Comparison of ENCODE assay signal across 9 cellular contexts in the genomic region with DNA sequence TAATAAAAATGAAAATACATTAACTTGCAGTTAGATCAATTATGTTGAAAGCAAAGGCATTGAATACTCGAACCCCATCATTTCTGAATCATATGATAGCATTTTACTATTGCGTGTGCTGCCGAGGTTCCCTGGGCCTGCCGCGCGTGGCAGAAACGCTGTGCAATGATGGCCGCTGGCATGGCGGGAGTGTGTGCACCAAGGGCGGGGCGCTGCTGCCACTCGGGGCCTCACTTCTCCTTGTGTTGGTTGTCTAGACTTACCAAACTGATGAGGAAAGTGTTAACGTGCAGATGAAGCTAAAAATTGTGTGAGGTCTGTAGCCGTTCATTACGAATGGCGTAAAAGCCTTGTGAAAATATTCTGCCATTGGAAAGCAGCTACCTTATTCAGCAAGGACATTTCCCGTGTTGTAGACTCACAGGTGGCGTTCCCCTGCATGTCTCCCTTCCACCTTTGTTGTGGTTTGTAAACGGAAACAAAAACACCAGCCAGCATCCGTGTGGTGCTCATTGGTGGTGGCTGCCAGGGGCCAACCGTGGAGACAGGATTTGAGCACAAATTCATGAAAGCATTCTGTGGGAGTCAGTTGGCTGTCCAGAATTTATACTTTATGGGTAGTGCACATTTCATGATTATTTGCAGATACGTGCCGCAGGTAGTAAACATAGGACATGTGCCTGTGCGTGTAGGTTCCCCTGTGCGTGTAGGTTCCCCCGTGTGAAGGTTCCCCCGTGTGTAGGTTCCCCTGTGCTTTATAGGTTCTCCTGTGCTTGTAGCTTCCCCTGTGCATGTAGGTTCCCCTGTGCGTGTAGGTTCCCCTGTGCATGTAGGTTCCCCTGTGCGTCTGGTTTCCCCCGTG. TPM values are rescaled to one million over a fixed set of nuclear protein-coding genes. Genes with fewer than 3 reads are reported as not detected.
DNase-seq lines count a peak whose midpoint lies in the region; TF ChIP-seq lines count a peak whose summit lies in the region.
"Had no signal": no experiment of that assay in that cellular context is flagged by ENCODE, and none has a peak within 500 bp of the region (broad histone marks: within the 10 kb centered on the region; RNA-seq: fewer than 3 reads in every experiment).

No MANE protein-coding gene starts in this region.

- intact Hi-C loops in activated CD4-positive, alpha-beta T cell treated with anti-CD3 and anti-CD28 coated beads, Interleukin-2, amount 10 ng/mL, durations not matched to agents 24 days and 14 days (cut with micrococcal nuclease) = loop anchor here (1.0 to 5.0 kb wide), 6 partner anchors 10 to 123 kb away; a partner anchor contains a TSS
- intact Hi-C loops in dendritic cell treated with granulocyte-macrophage colony-stimulating factor and Interleukin-4, amounts not matched to agents 40 ng/mL and 50 ng/mL, for 4 days (cut with micrococcal nuclease) = no loop called here

- peaks cover 35% of the 10 kb centered on the region for H3K4me1 Mint-ChIP-seq in activated CD4-positive, alpha-beta T cell treated with anti-CD3 and anti-CD28 coated beads, Interleukin-2, amount 10 ng/mL, durations not matched to agents 24 days and 14 days
- peaks cover 67% of the 10 kb centered on the region for H3K4me1 Mint-ChIP-seq in dendritic cell treated with granulocyte-macrophage colony-stimulating factor and Interleukin-4, amounts not matched to agents 40 ng/mL and 50 ng/mL, for 4 days (ENCODE audit: low read depth)
- H3K4me1 Mint-ChIP-seq in osteocyte (ENCODE audit: unreplicated experiment) = peaks cover 38% of the 10 kb centered on the region

- DNase-seq in GM19238 (ENCODE audit: insufficient read length, low spot score) (peak; percentile 49), NCI-H1694 (lab: John Stamatoyannopoulos, UW) (no peak), osteocyte (ENCODE audit: extremely low spot score, unreplicated experiment) (no peak), anterior cingulate cortex (lab: John Stamatoyannopoulos, UW) (no peak), GM03348 (ENCODE audit: low spot score) (no peak)
- peak; percentile 94 for DNase-seq in activated CD4-positive, alpha-beta T cell treated with anti-CD3 and anti-CD28 coated beads, Interleukin-2, amount 10 ng/mL, durations not matched to agents 24 days and 14 days
- DNase-seq in stimulated activated CD8-positive, alpha-beta memory T cell treated with anti-CD3 and anti-CD28 coated beads, Interleukin-12 subunit alpha, Interleukin-12 subunit beta, amount 100 ng/mL, for 4 hours (ENCODE audit: low read depth) = peak; percentile 30
- DNase-seq: WERI-Rb-1 had no signal

- H3K27ac Mint-ChIP-seq in activated CD4-positive, alpha-beta T cell treated with anti-CD3 and anti-CD28 coated beads, Interleukin-2, amount 10 ng/mL, durations not matched to agents 24 days and 14 days = peak overlapping the region; percentile 93
- H3K27ac Mint-ChIP-seq in dendritic cell treated with granulocyte-macrophage colony-stimulating factor and Interleukin-4, amounts not matched to agents 40 ng/mL and 50 ng/mL, for 4 days = peak overlapping the region; percentile 67
- H3K27ac Mint-ChIP-seq in osteocyte (ENCODE audit: unreplicated experiment) = no peak overlapping the region

- no peaks in the 10 kb centered on the region for H3K9me3 Mint-ChIP-seq in activated CD4-positive, alpha-beta T cell treated with anti-CD3 and anti-CD28 coated beads, Interleukin-2, amount 10 ng/mL, durations not matched to agents 24 days and 14 days
- no peaks in the 10 kb centered on the region for H3K9me3 Mint-ChIP-seq in dendritic cell treated with granulocyte-macrophage colony-stimulating factor and Interleukin-4, amounts not matched to agents 40 ng/mL and 50 ng/mL, for 4 days
- H3K9me3 Mint-ChIP-seq in osteocyte (ENCODE audit: unreplicated experiment) = no peaks in the 10 kb centered on the region

- TF ChIP-seq CTCF in osteocyte (IDR thresholded peaks at IDR 0.05) = no peak

- no peaks in the 10 kb centered on the region for H3K27me3 Mint-ChIP-seq in activated CD4-positive, alpha-beta T cell treated with anti-CD3 and anti-CD28 coated beads, Interleukin-2, amount 10 ng/mL, durations not matched to agents 24 days and 14 days
- H3K27me3 Mint-ChIP-seq in dendritic cell treated with granulocyte-macrophage colony-stimulating factor and Interleukin-4, amounts not matched to agents 40 ng/mL and 50 ng/mL, for 4 days = no peaks in the 10 kb centered on the region
- H3K27me3 Mint-ChIP-seq in osteocyte (ENCODE audit: unreplicated experiment) = no peaks in the 10 kb centered on the region

- H3K4me3 Mint-ChIP-seq in activated CD4-positive, alpha-beta T cell treated with anti-CD3 and anti-CD28 coated beads, Interleukin-2, amount 10 ng/mL, durations not matched to agents 24 days and 14 days = peak overlapping the region; percentile 85
- H3K4me3 Mint-ChIP-seq in dendritic cell treated with granulocyte-macrophage colony-stimulating factor and Interleukin-4, amounts not matched to agents 40 ng/mL and 50 ng/mL, for 4 days = peak overlapping the region; percentile 46
- no peak overlapping the region for H3K4me3 Mint-ChIP-seq in osteocyte (ENCODE audit: unreplicated experiment)

- no peaks in the 10 kb centered on the region for H3K36me3 Mint-ChIP-seq in activated CD4-positive, alpha-beta T cell treated with anti-CD3 and anti-CD28 coated beads, Interleukin-2, amount 10 ng/mL, durations not matched to agents 24 days and 14 days (ENCODE audit: low read depth)
- peaks cover 2% of the 10 kb centered on the region for H3K36me3 Mint-ChIP-seq in dendritic cell treated with granulocyte-macrophage colony-stimulating factor and Interleukin-4, amounts not matched to agents 40 ng/mL and 50 ng/mL, for 4 days (ENCODE audit: low read depth)
- H3K36me3 Mint-ChIP-seq in osteocyte (ENCODE audit: unreplicated experiment) = no peaks in the 10 kb centered on the region

RNA-seq across cellular contexts. Expression of a gene that starts 5.9 kb away (rescaled TPM):
- total RNA-seq in activated CD4-positive, alpha-beta T cell treated with anti-CD3 and anti-CD28 coated beads, Interleukin-2, amount 10 ng/mL, durations not matched to agents 24 days and 14 days = 63.8 and 66.1 TPM in 2 replicates
- total RNA-seq in osteocyte = 37.4 and 44.5 TPM in 2 replicates

Comparison
In these comparisons a context has a peak if more than half of its experiments do, and no peak if none do; other contexts are left out.
1. DNase-seq: peak in GM19238 (single experiment), activated CD4-positive, alpha-beta T cell treated with anti-CD3 and anti-CD28 coated beads, Interleukin-2, amount 10 ng/mL, durations not matched to agents 24 days and 14 days (single experiment) and stimulated activated CD8-positive, alpha-beta memory T cell treated with anti-CD3 and anti-CD28 coated beads, Interleukin-12 subunit alpha, Interleukin-12 subunit beta, amount 100 ng/mL, for 4 hours (single experiment); none in NCI-H1694 (single experiment), osteocyte (single experiment), anterior cingulate cortex (0 of 58) and GM03348 (single experiment).